ENCODE assay signal across 21 cellular contexts in the genomic region with DNA sequence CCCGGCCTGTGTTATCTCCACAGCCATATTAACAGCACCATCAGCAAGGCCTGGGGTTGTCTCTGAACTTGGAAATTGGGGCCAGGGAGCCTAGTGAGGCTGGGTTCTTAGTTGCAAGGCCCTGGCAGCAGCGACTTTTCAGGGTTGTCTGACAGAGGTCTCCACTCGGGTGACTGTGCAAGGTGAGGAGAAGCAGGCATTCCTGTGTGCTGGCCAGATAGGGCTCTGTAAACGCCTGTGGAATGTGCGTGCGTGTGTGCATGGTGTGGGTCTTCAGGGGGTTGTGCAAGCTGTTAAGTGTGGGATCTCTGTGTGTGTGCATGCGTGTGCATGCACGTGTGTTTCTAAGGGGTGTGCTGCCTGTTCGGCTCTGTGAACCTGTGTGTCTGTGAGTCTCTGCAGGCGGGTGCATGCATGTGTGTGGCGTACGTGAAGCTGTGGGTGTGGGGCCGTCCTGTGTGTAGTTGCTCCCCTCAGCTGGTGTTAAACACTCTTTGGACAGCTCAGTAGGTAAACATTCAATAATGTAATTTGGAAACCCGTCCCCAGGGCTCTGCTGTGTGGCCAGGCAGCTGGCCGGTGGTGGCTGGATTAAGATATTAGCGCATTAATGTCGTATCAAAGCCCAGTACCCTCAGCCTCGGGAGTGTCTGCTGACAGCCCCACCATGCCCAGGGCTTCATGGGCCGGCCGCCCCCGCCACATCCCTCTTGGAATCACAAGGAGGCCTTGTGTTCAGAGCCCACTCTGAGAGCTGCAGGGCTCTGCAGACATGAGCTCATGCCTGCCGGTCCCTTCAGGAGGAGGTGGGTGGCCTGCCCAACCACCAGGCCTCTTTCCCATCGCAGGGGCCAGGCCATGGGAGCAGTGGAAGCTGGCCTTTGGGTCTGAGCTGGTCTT.
DNase-seq lines count a peak whose midpoint lies in the region; TF ChIP-seq lines count a peak whose summit lies in the region.
"Had no signal": no experiment of that assay in that cellular context is flagged by ENCODE, and none has a peak within 500 bp of the region (broad histone marks: within the 10 kb centered on the region; RNA-seq: fewer than 3 reads in every experiment).

No MANE protein-coding gene starts in this region.

- H3K9me3 ChIP-seq in H9 (ENCODE audit: control insufficient read depth, low read depth, low read length) (no peaks in the 10 kb centered on the region), stomach (no peaks in the 10 kb centered on the region), Peyer's patch (no peaks in the 10 kb centered on the region)

- no peaks in the 10 kb centered on the region; a peak in 1 of 7 replicates for H3K36me3 Mint-ChIP-seq in H9 (ENCODE audit: insufficient read depth in 1 of 3, low read depth in 3 of 3)
- no peaks in the 10 kb centered on the region for H3K36me3 Mint-ChIP-seq in activated T-cell treated with anti-CD3 and anti-CD28 coated beads, Interleukin-2, amount 50 U/mL, for 24 hours (ENCODE audit: low read depth)
- H3K36me3 Mint-ChIP-seq: CD14-positive monocyte had no signal

- no peak overlapping the region; a peak in 1 of 7 replicates for H3K27ac Mint-ChIP-seq in H9
- no peak overlapping the region for H3K27ac Mint-ChIP-seq in activated T-cell treated with anti-CD3 and anti-CD28 coated beads, Interleukin-2, amount 50 U/mL, for 24 hours
- H3K27ac Mint-ChIP-seq: CD14-positive monocyte had no signal

- intact Hi-C loops in stomach (cut with DNase I; ENCODE audit: low total_unique reads): no loop called here

- H3K4me3 ChIP-seq in stomach (no peak overlapping the region), Peyer's patch (no peak overlapping the region)

- H3K4me2 ChIP-seq in H9 (ENCODE audit: insufficient read depth, insufficient read length, low read length): no peak overlapping the region

- no peak overlapping the region for H4K91ac ChIP-seq in H9 (ENCODE audit: insufficient read length, low read depth, low read length)

- no peak overlapping the region for H2BK12ac ChIP-seq in H9 (ENCODE audit: insufficient read length, low read depth, low read length)

- H3K36me3 ChIP-seq in stomach (no peaks in the 10 kb centered on the region), Peyer's patch (no peaks in the 10 kb centered on the region)

- no peak overlapping the region for H2BK120ac ChIP-seq in H9 (ENCODE audit: low read depth, low read length, poor library complexity, severe bottlenecking)

- no CpG with 5 or more reads among the region's 23 CpGs for WGBS in H9 (ENCODE audit: extremely low coverage, insufficient read length, low lambda C conversion rate)
- 65 to 75% (median 71%) methylated on average over 22 to 23 of the region's 23 CpGs for WGBS in stomach, 5 donors

- DNase-seq in H9 (peak; percentile 22), SK-MEL-5 (ENCODE audit: low read depth, low spot score) (peak; percentile 10), islet precursor cell (peak; percentile 74), stomach (peak; percentile 23), NCI-H524 (lab: John Stamatoyannopoulos, UW) (no peak), Peyer's patch (no peak)
- no peak for DNase-seq in activated CD4-positive, alpha-beta T cell treated with anti-CD3 and anti-CD28 coated beads for 48 hours
- no peak for DNase-seq in activated T-cell treated with anti-CD3 and anti-CD28 coated beads, Interleukin-2, amount 50 U/mL, for 24 hours
- DNase-seq: ACHN, AML-193, COR-L47, DMS153, GOT3, Karpas-422, MM.1S, NCI-H1092 treated with DMSO at 0.1 percent for 48 hours, NCI-H1694, NCI-H345, NCI-H526 treated with DMSO at 0.1 percent for 48 hours, PC-3 had no signal

- no peaks in the 10 kb centered on the region for H3K23me2 ChIP-seq in H9 (ENCODE audit: insufficient read length, low read depth, low read length, poor library complexity, severe bottlenecking)

- H3K23ac ChIP-seq in H9 (ENCODE audit: insufficient read length, low read depth, low read length): no peak overlapping the region

- no peak for TF ChIP-seq POLR2A in stomach (IDR thresholded peaks at IDR 0.05)
- no peak for TF ChIP-seq POLR2A in Peyer's patch (IDR thresholded peaks at IDR 0.05)

- H3K9ac ChIP-seq in H9 (ENCODE audit: extremely low read depth, insufficient read length, low read length): no peak overlapping the region

- H3K27ac ChIP-seq in H9 (ENCODE audit: insufficient read length, low read depth, low read length) (no peak overlapping the region), stomach (no peak overlapping the region), Peyer's patch (no peak overlapping the region)

- no peak overlapping the region for H3K56ac ChIP-seq in H9 (ENCODE audit: insufficient read length, low read depth, low read length)

- H2BK15ac ChIP-seq in H9 (ENCODE audit: low read depth, low read length): no peak overlapping the region

- TF ChIP-seq EP300 in stomach (IDR thresholded peaks at IDR 0.05): no peak

- no peak overlapping the region for H4K8ac ChIP-seq in H9 (replicated peaks; ENCODE audit: insufficient read length, low read depth, low read length)

- H3K14ac ChIP-seq in H9 (ENCODE audit: insufficient read depth, low read length): no peak overlapping the region

- TF ChIP-seq CTCF in H9 (conservative IDR thresholded peaks at IDR 0.05): no peak
- TF ChIP-seq CTCF in stomach (IDR thresholded peaks at IDR 0.05): no peak
- TF ChIP-seq CTCF in Peyer's patch (IDR thresholded peaks at IDR 0.05): no peak

- H3K4me1 ChIP-seq in H9 (ENCODE audit: insufficient read depth, low read length) (no peaks in the 10 kb centered on the region), stomach (no peaks in the 10 kb centered on the region), Peyer's patch (no peaks in the 10 kb centered on the region)

- no peak overlapping the region for H2BK20ac ChIP-seq in H9 (ENCODE audit: low read depth, low read length, poor library complexity, severe bottlenecking)

- no peak overlapping the region for H2AFZ ChIP-seq in H9 (ENCODE audit: low read length)

- H4K20me1 ChIP-seq in H9 (ENCODE audit: control insufficient read depth, insufficient read depth, insufficient read length): no peaks in the 10 kb centered on the region

- H3K27me3 ChIP-seq in H9 (ENCODE audit: insufficient read depth, low read length) (no peaks in the 10 kb centered on the region), stomach (peaks cover 0 to 59% (median 0%) of the 10 kb centered on the region in 3 donors), Peyer's patch (no peaks in the 10 kb centered on the region)

- no peaks in the 10 kb centered on the region for H3K9me3 Mint-ChIP-seq in H9
- no peaks in the 10 kb centered on the region for H3K9me3 Mint-ChIP-seq in activated T-cell treated with anti-CD3 and anti-CD28 coated beads, Interleukin-2, amount 50 U/mL, for 24 hours

- H3K4ac ChIP-seq in H9 (ENCODE audit: low read depth, low read length): no peak overlapping the region

- H3K4me3 Mint-ChIP-seq in H9: no peak overlapping the region
- no peak overlapping the region for H3K4me3 Mint-ChIP-seq in activated T-cell treated with anti-CD3 and anti-CD28 coated beads, Interleukin-2, amount 50 U/mL, for 24 hours
- H3K4me3 Mint-ChIP-seq: CD14-positive monocyte had no signal

- H3T11ph ChIP-seq in H9 (ENCODE audit: low read length): no peak overlapping the region

- H3K27me3 Mint-ChIP-seq in H9 (ENCODE audit: low read depth): peaks cover 45% of the 10 kb centered on the region
- peaks cover 20% of the 10 kb centered on the region for H3K27me3 Mint-ChIP-seq in activated T-cell treated with anti-CD3 and anti-CD28 coated beads, Interleukin-2, amount 50 U/mL, for 24 hours

- no peak overlapping the region for H4K5ac ChIP-seq in H9 (ENCODE audit: insufficient read length, low read depth, low read length)

- in situ Hi-C loops in SK-MEL-5 (cut with HindIII; ENCODE audit: low pct_unique_long_range_greater_than_20kb, low sequenced_read_pairs): no loop called here

- no peaks in the 10 kb centered on the region for H3K79me2 ChIP-seq in H9 (ENCODE audit: insufficient read depth, low read length)

- H3K18ac ChIP-seq in H9 (ENCODE audit: insufficient read length, low read depth, low read length): no peak overlapping the region

- no peak overlapping the region for H2BK5ac ChIP-seq in H9 (ENCODE audit: insufficient read length, low read length)

- no peaks in the 10 kb centered on the region for H3K79me1 ChIP-seq in H9 (ENCODE audit: insufficient read depth, low read depth, low read length, poor library complexity, severe bottlenecking)

- no peak overlapping the region for H2AK5ac ChIP-seq in H9 (ENCODE audit: insufficient read length, low read length)

- H3K4me1 Mint-ChIP-seq in H9: peaks cover 0 to 8% of the 10 kb centered on the region in 2 experiments; a peak in 2 of 4 replicates
- no peaks in the 10 kb centered on the region for H3K4me1 Mint-ChIP-seq in activated T-cell treated with anti-CD3 and anti-CD28 coated beads, Interleukin-2, amount 50 U/mL, for 24 hours (ENCODE audit: low read depth)
- H3K4me1 Mint-ChIP-seq: CD14-positive monocyte had no signal

Comparison
In these comparisons a context has a peak if more than half of its experiments do, and no peak if none do; other contexts are left out.
1. DNase-seq: peak in H9 (single experiment), SK-MEL-5 (single experiment), islet precursor cell (single experiment) and stomach (single experiment); none in activated CD4-positive, alpha-beta T cell treated with anti-CD3 and anti-CD28 coated beads for 48 hours (single experiment), NCI-H524 (0 of 2), Peyer's patch (0 of 3) and activated T-cell treated with anti-CD3 and anti-CD28 coated beads, Interleukin-2, amount 50 U/mL, for 24 hours (single experiment).